Comparison of ENCODE assay signal across 1 cellular context in the genomic region with DNA sequence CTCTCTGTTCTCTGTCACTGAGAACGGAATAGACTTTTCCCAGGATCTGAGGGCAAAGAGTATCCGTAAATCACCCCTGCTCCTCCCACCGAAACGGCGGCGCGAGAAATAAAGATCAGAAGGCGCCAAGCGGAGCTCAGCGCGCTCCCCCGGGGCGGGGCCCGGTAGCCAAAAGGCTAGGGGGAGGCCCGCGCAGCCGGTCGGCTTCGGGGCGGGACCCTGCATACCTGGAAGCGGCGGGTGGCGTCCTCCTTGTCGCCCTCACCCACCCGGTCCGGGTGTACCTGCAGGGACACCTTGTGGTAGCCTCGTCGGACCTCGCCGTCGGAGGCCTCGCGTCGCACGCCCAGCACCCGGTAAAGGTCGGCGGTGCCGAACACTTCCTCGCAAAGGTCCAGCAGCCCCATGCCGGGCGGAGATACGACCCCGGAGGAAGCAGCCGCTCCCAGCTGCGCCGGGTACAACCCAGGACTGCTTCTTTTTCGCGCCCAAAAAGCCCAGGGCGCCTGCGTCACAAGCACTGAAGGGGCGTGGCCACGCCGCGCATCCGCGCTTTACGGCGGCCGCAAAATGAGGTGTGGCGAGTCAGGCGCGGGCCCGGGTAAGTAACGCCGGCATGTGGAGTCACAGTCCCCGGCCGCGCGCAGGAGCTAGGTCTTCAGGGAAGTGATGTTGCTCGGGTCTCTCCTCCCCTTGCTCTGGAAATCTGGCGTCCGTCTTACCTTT.
TF ChIP-seq lines count a peak whose summit lies in the region.

A gene with protein sequence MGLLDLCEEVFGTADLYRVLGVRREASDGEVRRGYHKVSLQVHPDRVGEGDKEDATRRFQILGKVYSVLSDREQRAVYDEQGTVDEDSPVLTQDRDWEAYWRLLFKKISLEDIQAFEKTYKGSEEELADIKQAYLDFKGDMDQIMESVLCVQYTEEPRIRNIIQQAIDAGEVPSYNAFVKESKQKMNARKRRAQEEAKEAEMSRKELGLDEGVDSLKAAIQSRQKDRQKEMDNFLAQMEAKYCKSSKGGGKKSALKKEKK (minus strand): TSS at position 473 of the 726 bp plus-strand sequence. CDS start 66 bp downstream, at position 407.

TF ChIP-seq in K562, 482 proteins besides CTCF, POLR2A, EP300 and RAD21 (continued from another document):
- TF ChIP-seq TAF1 (IDR thresholded peaks at IDR 0.05; ENCODE audit: control insufficient read depth, extremely low read depth, insufficient read depth, low read length, severe bottlenecking) (peak; percentile 95), SREBF1 (IDR thresholded peaks at IDR 0.05; ENCODE audit: borderline replicate concordance, low read depth, low read length) (peak; percentile 67; the same call in 1 of the 2 replicates), ZNF778 (CRISPR knock-in tag; IDR thresholded peaks at IDR 0.05) (no peak), ARNT (IDR thresholded peaks at IDR 0.05) (no peak), OTX1 (CRISPR knock-in tag; IDR thresholded peaks at IDR 0.05) (peak; percentile 82), ZNF431 (CRISPR knock-in tag; IDR thresholded peaks at IDR 0.05) (peak; percentile 64; the same call in 1 of the 2 replicates), NONO (IDR thresholded peaks at IDR 0.05; ENCODE audit: low read depth in 2 of 2, low read length in 1 of 2) (peak; percentile 74 to 83), FIP1L1 (IDR thresholded peaks at IDR 0.05; ENCODE audit: low read depth, low read length, poor library complexity, severe bottlenecking) (peak; percentile 99), CREBBP (IDR thresholded peaks at IDR 0.05; ENCODE audit: low read depth, low read length) (no peak), ZNF584 (CRISPR knock-in tag; IDR thresholded peaks at IDR 0.05; ENCODE audit: low read depth) (no peak), SMAD4 (CRISPR knock-in tag; conservative IDR thresholded peaks at IDR 0.05) (peak; percentile 92), RBFOX2 (IDR thresholded peaks at IDR 0.05; ENCODE audit: low read depth, low read length) (peak; percentile 100), ZNF232 (CRISPR knock-in tag; IDR thresholded peaks at IDR 0.05) (peak; percentile 89; the same call in 1 of the 2 replicates), NFRKB (IDR thresholded peaks at IDR 0.05; ENCODE audit: low read depth) (0 out of 2 replicates have a peak, but pooled peaks have one; percentile 58), TCF7 (IDR thresholded peaks at IDR 0.05; ENCODE audit: borderline replicate concordance) (no peak; the same call in 1 of the 2 replicates), HDAC2 (IDR thresholded peaks at IDR 0.05) (peak; percentile 53; the same call in 1 of the 2 replicates), SRSF9 (IDR thresholded peaks at IDR 0.05; ENCODE audit: borderline replicate concordance, low read depth, low read length) (no peak), RBM34 (IDR thresholded peaks at IDR 0.05; ENCODE audit: borderline replicate concordance, insufficient read depth, low read length) (peak; percentile 87; the same call in 1 of the 2 replicates), ZFPM2 (CRISPR knock-in tag; IDR thresholded peaks at IDR 0.05) (0 out of 2 replicates have a peak, but pooled peaks have one; percentile 61), COPS2 (conservative IDR thresholded peaks at IDR 0.05) (no peak), BRCA1 (IDR thresholded peaks at IDR 0.05) (no peak), BRCA1 (CRISPR knock-in tag; IDR thresholded peaks at IDR 0.05) (no peak), HOXB6 (CRISPR knock-in tag; IDR thresholded peaks at IDR 0.05; ENCODE audit: borderline replicate concordance) (no peak), BCOR (IDR thresholded peaks at IDR 0.05) (peak; percentile 56), IFI16 (CRISPR knock-in tag; IDR thresholded peaks at IDR 0.05) (no peak), ZFP1 (CRISPR knock-in tag; IDR thresholded peaks at IDR 0.05) (0 out of 2 replicates have a peak, but pooled peaks have one; percentile 63), U2AF1 (optimal IDR thresholded peaks at IDR 0.05; ENCODE audit: low read depth, low read length) (peak; percentile 97), CEBPB (tag; IDR thresholded peaks at IDR 0.05) (no peak), SMARCC2 (IDR thresholded peaks at IDR 0.05; ENCODE audit: low read depth) (no peak), STAG1 (CRISPR knock-in tag; IDR thresholded peaks at IDR 0.05; ENCODE audit: borderline replicate concordance) (no peak), HNRNPH1 (optimal IDR thresholded peaks at IDR 0.05; ENCODE audit: low read depth, low read length) (no peak), NCOR1 (IDR thresholded peaks at IDR 0.05) (peak; percentile 61), ZNF24 (IDR thresholded peaks at IDR 0.05) (no peak; the same call in 1 of the 2 replicates), HDAC6 (IDR thresholded peaks at IDR 0.05; ENCODE audit: low read depth, low read length) (0 out of 2 replicates have a peak, but pooled peaks have one; percentile 32)
- TF ChIP-seq, protein P1, sequence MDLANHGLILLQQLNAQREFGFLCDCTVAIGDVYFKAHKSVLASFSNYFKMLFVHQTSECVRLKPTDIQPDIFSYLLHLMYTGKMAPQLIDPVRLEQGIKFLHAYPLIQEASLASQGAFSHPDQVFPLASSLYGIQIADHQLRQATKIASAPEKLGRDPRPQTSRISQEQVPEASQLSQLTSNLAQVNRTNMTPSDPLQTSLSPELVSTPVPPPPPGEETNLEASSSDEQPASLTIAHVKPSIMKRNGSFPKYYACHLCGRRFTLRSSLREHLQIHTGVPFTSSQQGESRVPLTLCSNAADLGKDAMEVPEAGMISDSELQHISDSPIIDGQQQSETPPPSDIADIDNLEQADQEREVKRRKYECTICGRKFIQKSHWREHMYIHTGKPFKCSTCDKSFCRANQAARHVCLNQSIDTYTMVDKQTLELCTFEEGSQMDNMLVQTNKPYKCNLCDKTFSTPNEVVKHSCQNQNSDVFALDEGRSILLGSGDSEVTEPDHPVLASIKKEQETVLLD (IDR thresholded peaks at IDR 0.05): peak; percentile 85
- TF ChIP-seq, protein P2, sequence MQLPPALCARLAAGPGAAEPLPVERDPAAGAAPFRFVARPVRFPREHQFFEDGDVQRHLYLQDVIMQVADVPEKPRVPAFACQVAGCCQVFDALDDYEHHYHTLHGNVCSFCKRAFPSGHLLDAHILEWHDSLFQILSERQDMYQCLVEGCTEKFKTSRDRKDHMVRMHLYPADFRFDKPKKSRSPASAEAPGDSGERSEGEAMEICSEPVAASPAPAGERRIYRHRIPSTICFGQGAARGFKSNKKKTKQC (CRISPR knock-in tag; IDR thresholded peaks at IDR 0.05): peak; percentile 93
- TF ChIP-seq, protein P3, sequence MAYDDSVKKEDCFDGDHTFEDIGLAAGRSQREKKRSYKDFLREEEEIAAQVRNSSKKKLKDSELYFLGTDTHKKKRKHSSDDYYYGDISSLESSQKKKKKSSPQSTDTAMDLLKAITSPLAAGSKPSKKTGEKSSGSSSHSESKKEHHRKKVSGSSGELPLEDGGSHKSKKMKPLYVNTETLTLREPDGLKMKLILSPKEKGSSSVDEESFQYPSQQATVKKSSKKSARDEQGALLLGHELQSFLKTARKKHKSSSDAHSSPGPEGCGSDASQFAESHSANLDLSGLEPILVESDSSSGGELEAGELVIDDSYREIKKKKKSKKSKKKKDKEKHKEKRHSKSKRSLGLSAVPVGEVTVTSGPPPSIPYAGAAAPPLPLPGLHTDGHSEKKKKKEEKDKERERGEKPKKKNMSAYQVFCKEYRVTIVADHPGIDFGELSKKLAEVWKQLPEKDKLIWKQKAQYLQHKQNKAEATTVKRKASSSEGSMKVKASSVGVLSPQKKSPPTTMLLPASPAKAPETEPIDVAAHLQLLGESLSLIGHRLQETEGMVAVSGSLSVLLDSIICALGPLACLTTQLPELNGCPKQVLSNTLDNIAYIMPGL (CRISPR knock-in tag; IDR thresholded peaks at IDR 0.05): peak; percentile 82; the same call in 1 of the 2 replicates
- TF ChIP-seq, protein P4, sequence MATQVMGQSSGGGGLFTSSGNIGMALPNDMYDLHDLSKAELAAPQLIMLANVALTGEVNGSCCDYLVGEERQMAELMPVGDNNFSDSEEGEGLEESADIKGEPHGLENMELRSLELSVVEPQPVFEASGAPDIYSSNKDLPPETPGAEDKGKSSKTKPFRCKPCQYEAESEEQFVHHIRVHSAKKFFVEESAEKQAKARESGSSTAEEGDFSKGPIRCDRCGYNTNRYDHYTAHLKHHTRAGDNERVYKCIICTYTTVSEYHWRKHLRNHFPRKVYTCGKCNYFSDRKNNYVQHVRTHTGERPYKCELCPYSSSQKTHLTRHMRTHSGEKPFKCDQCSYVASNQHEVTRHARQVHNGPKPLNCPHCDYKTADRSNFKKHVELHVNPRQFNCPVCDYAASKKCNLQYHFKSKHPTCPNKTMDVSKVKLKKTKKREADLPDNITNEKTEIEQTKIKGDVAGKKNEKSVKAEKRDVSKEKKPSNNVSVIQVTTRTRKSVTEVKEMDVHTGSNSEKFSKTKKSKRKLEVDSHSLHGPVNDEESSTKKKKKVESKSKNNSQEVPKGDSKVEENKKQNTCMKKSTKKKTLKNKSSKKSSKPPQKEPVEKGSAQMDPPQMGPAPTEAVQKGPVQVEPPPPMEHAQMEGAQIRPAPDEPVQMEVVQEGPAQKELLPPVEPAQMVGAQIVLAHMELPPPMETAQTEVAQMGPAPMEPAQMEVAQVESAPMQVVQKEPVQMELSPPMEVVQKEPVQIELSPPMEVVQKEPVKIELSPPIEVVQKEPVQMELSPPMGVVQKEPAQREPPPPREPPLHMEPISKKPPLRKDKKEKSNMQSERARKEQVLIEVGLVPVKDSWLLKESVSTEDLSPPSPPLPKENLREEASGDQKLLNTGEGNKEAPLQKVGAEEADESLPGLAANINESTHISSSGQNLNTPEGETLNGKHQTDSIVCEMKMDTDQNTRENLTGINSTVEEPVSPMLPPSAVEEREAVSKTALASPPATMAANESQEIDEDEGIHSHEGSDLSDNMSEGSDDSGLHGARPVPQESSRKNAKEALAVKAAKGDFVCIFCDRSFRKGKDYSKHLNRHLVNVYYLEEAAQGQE (CRISPR knock-in tag; IDR thresholded peaks at IDR 0.05; ENCODE audit: low read depth): peak; percentile 91
- TF ChIP-seq, protein P5, sequence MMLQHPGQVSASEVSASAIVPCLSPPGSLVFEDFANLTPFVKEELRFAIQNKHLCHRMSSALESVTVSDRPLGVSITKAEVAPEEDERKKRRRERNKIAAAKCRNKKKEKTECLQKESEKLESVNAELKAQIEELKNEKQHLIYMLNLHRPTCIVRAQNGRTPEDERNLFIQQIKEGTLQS (IDR thresholded peaks at IDR 0.05): 0 out of 2 replicates have a peak, but pooled peaks have one; percentile 14
- TF ChIP-seq, protein P5 (CRISPR knock-in tag; conservative IDR thresholded peaks at IDR 0.05): 0 out of 2 replicates have a peak, but pooled peaks have one; percentile 25
- TF ChIP-seq, protein P6, sequence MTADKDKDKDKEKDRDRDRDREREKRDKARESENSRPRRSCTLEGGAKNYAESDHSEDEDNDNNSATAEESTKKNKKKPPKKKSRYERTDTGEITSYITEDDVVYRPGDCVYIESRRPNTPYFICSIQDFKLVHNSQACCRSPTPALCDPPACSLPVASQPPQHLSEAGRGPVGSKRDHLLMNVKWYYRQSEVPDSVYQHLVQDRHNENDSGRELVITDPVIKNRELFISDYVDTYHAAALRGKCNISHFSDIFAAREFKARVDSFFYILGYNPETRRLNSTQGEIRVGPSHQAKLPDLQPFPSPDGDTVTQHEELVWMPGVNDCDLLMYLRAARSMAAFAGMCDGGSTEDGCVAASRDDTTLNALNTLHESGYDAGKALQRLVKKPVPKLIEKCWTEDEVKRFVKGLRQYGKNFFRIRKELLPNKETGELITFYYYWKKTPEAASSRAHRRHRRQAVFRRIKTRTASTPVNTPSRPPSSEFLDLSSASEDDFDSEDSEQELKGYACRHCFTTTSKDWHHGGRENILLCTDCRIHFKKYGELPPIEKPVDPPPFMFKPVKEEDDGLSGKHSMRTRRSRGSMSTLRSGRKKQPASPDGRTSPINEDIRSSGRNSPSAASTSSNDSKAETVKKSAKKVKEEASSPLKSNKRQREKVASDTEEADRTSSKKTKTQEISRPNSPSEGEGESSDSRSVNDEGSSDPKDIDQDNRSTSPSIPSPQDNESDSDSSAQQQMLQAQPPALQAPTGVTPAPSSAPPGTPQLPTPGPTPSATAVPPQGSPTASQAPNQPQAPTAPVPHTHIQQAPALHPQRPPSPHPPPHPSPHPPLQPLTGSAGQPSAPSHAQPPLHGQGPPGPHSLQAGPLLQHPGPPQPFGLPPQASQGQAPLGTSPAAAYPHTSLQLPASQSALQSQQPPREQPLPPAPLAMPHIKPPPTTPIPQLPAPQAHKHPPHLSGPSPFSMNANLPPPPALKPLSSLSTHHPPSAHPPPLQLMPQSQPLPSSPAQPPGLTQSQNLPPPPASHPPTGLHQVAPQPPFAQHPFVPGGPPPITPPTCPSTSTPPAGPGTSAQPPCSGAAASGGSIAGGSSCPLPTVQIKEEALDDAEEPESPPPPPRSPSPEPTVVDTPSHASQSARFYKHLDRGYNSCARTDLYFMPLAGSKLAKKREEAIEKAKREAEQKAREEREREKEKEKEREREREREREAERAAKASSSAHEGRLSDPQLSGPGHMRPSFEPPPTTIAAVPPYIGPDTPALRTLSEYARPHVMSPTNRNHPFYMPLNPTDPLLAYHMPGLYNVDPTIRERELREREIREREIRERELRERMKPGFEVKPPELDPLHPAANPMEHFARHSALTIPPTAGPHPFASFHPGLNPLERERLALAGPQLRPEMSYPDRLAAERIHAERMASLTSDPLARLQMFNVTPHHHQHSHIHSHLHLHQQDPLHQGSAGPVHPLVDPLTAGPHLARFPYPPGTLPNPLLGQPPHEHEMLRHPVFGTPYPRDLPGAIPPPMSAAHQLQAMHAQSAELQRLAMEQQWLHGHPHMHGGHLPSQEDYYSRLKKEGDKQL (CRISPR knock-in tag; IDR thresholded peaks at IDR 0.05; ENCODE audit: borderline replicate concordance): no peak
- TF ChIP-seq, protein P7, sequence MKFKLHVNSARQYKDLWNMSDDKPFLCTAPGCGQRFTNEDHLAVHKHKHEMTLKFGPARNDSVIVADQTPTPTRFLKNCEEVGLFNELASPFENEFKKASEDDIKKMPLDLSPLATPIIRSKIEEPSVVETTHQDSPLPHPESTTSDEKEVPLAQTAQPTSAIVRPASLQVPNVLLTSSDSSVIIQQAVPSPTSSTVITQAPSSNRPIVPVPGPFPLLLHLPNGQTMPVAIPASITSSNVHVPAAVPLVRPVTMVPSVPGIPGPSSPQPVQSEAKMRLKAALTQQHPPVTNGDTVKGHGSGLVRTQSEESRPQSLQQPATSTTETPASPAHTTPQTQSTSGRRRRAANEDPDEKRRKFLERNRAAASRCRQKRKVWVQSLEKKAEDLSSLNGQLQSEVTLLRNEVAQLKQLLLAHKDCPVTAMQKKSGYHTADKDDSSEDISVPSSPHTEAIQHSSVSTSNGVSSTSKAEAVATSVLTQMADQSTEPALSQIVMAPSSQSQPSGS (CRISPR knock-in tag; IDR thresholded peaks at IDR 0.05): no peak
- TF ChIP-seq, protein P8, sequence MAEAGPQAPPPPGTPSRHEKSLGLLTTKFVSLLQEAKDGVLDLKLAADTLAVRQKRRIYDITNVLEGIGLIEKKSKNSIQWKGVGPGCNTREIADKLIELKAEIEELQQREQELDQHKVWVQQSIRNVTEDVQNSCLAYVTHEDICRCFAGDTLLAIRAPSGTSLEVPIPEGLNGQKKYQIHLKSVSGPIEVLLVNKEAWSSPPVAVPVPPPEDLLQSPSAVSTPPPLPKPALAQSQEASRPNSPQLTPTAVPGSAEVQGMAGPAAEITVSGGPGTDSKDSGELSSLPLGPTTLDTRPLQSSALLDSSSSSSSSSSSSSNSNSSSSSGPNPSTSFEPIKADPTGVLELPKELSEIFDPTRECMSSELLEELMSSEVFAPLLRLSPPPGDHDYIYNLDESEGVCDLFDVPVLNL (CRISPR knock-in tag; IDR thresholded peaks at IDR 0.05; ENCODE audit: low read depth): peak; percentile 88; the same call in 1 of the 2 replicates
